1 cellular context compared by ENCODE assay signal in the genomic region with DNA sequence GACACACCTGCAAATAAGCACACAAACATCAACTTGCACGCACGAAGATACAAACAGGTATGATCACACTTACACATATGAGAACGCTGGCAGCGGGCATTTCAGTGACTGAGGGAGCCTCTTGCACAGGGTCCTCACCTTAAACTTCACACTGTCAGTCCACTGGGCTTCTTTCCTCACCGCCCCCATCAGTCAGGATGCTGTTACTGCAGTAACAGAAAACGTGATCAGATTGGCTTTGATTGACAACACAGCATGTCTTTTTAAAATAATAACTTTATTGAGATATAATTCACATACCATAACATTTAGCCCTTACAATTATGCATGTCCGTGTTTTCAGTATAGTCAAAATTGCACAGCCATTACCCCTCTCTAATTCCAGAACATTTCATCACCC.
TF ChIP-seq lines count a peak whose summit lies in the region.

No MANE protein-coding gene starts in this region.

TF ChIP-seq in IMR-90, 13 proteins besides CTCF, POLR2A, EP300 and RAD21 (continued from another document):
- TF ChIP-seq, protein P1, sequence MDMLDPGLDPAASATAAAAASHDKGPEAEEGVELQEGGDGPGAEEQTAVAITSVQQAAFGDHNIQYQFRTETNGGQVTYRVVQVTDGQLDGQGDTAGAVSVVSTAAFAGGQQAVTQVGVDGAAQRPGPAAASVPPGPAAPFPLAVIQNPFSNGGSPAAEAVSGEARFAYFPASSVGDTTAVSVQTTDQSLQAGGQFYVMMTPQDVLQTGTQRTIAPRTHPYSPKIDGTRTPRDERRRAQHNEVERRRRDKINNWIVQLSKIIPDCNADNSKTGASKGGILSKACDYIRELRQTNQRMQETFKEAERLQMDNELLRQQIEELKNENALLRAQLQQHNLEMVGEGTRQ (IDR thresholded peaks at IDR 0.05; ENCODE audit: low read depth, low read length) = no peak
- no peak for TF ChIP-seq SMC3 (IDR thresholded peaks at IDR 0.05; ENCODE audit: low read depth, low read length)
- no peak for TF ChIP-seq NFE2L2 (IDR thresholded peaks at IDR 0.05; ENCODE audit: low read depth, low read length)
- no peak for TF ChIP-seq RCOR1 (IDR thresholded peaks at IDR 0.05; ENCODE audit: insufficient replicate concordance, low read length)
- no peak for TF ChIP-seq MXI1 (IDR thresholded peaks at IDR 0.05; ENCODE audit: borderline replicate concordance, low read depth, low read length)
